Comparison of ENCODE assay signal across 1 cellular context in the genomic region with DNA sequence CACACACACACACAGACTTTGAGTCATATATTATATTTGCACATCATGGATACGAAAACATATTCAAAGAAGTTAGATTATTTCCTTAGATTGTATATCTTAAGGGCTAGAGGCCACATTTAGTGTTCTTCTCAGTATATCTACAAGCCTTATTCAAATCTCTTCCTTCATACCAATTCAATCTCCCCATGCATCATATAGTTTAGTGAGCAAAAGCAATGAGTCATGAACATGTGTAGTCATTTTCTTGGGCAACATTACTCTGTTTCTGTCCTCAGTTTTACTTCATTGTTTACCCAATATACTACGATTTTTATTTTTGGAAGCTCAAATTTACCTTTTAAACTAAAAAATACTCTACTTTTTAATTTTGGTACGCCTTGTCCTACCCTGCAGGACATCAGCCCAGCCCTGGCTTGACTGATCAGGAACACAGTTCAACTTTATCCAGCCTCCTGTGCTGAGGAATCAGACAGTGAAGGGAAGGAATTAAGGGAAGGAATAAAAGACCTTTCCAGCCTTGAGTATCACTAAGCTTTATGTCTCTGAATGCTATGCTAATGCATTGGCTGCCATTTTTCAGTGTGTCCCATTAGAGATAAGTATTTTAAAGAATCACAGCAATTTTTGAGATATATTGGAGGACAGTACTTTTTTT.
TF ChIP-seq lines count a peak whose summit lies in the region.

No MANE protein-coding gene starts in this region.

TF ChIP-seq in HepG2, 621 proteins besides CTCF, POLR2A, EP300 and RAD21 (continued from another document):
- TF ChIP-seq ZBTB44 (CRISPR knock-in tag; IDR thresholded peaks at IDR 0.05) (no peak), JUNB (CRISPR knock-in tag; IDR thresholded peaks at IDR 0.05; ENCODE audit: borderline replicate concordance) (no peak), POLR2AphosphoS5 (IDR thresholded peaks at IDR 0.05; ENCODE audit: low read depth, low read length) (no peak), MED8 (CRISPR knock-in tag; IDR thresholded peaks at IDR 0.05; ENCODE audit: insufficient replicate concordance) (no peak), NFYC (CRISPR knock-in tag; IDR thresholded peaks at IDR 0.05) (no peak), ZNF354B (CRISPR knock-in tag; IDR thresholded peaks at IDR 0.05) (no peak)
TF ChIP-seq in HepG2: peak in this region for 0.
